In genomic region chr4:52861879-52862604, GRCh38 we compare ENCODE assay signal across 8 cellular contexts.
DNase-seq lines count a peak whose midpoint lies in the region; ATAC-seq lines count a peak whose summit lies in the region.

A gene with protein sequence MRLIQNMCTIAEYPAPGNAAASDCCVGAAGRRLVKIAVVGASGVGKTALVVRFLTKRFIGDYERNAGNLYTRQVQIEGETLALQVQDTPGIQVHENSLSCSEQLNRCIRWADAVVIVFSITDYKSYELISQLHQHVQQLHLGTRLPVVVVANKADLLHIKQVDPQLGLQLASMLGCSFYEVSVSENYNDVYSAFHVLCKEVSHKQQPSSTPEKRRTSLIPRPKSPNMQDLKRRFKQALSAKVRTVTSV (plus strand): TSS chr4:52862317. CDS start chr4:52862508, 191 bp downstream.

- DNase-seq in NCI-H187 (lab: John Stamatoyannopoulos, UW) (peak; percentile 83 to 89), NCI-H187 treated with DMSO at 0.1 percent for 48 hours (lab: John Stamatoyannopoulos, UW) (no peak), NCI-H2107 (lab: John Stamatoyannopoulos, UW) (peak; percentile 25), cerebellar cortex (ENCODE audit: low spot score) (peak; percentile 79), kidney tubule cell (ENCODE audit: low spot score) (peak; percentile 81)
- DNase-seq in activated CD4-positive, CD25-positive, alpha-beta regulatory T cell treated with anti-CD3 and anti-CD28 coated beads, Interleukin-2, amount 50 U/mL, for 72 hours = peak; percentile 83
- DNase-seq in stimulated activated CD4-positive, alpha-beta T cell treated with anti-CD3 and anti-CD28 coated beads, Interleukin-15, amount 100 ng/mL, for 24 hours = peak; percentile 90

- peak; percentile 98 for ATAC-seq in HG02973 (IDR thresholded peaks at IDR 0.05; ENCODE audit: unreplicated experiment)
